22 cellular contexts compared by ENCODE assay signal in genomic region chr1:170196490-170196889, GRCh38. TPM values are rescaled to one million over a fixed set of nuclear protein-coding genes. Genes with fewer than 3 reads are reported as not detected.
"Had no signal": no experiment of that assay in that cellular context is flagged by ENCODE, and none has a peak within 500 bp of the region (broad histone marks: within the 10 kb centered on the region; RNA-seq: fewer than 3 reads in every experiment).

No MANE protein-coding gene starts in this region.

- ATAC-seq: esophagus mucosa, heart right ventricle, left ventricle myocardium superior had no signal

- H3K27ac ChIP-seq: cardiac muscle cell, heart right ventricle, right atrium auricular region, skin epidermis, transverse colon, WERI-Rb-1 had no signal

- H3K27me3 ChIP-seq: cardiac muscle cell, heart right ventricle, right atrium auricular region, transverse colon had no signal

- H3K4me1 Mint-ChIP-seq: neural crest cell had no signal

- H3K4me3 Mint-ChIP-seq: activated naive CD8-positive, alpha-beta T cell; dendritic cell treated with granulocyte-macrophage colony-stimulating factor and Interleukin-4, amounts not matched to agents 40 ng/mL and 50 ng/mL, for 4 days; neural crest cell; stimulated activated naive CD8-positive, alpha-beta T cell treated with anti-CD3 and anti-CD28 coated beads, Interleukin-15, Interleukin-2, amounts not matched to agents 100 ng/mL and 50 ng/mL, for 24 hours; T-helper 1 cell treated with Interleukin-12 subunit alpha and Interleukin-12 subunit beta and Interleukin-4 antibody, amounts not matched to agents 30 μg/mL and 1 μg/mL, for 36 hours had no signal

- H3K9me3 Mint-ChIP-seq: dendritic cell treated with granulocyte-macrophage colony-stimulating factor and Interleukin-4, amounts not matched to agents 40 ng/mL and 50 ng/mL, for 4 days; stimulated activated naive CD8-positive, alpha-beta T cell treated with anti-CD3 and anti-CD28 coated beads, Interleukin-15, Interleukin-2, amounts not matched to agents 100 ng/mL and 50 ng/mL, for 24 hours; T-helper 1 cell treated with Interleukin-12 subunit alpha and Interleukin-12 subunit beta and Interleukin-4 antibody, amounts not matched to agents 30 μg/mL and 1 μg/mL, for 36 hours had no signal

- H3K36me3 Mint-ChIP-seq: activated naive CD8-positive, alpha-beta T cell had no signal

- DNase-seq: activated CD4-positive, alpha-beta T cell treated with anti-CD3 and anti-CD28 coated beads for 1 hour; activated gamma-delta T cell treated with Interleukin-2 at 50 U/mL for 16 hours; effector CD8-positive, alpha-beta T cell; heart right ventricle; kidney glomerular epithelial cell; left ventricle myocardium superior; transverse colon; WERI-Rb-1 had no signal

- H3K9me3 ChIP-seq: right atrium auricular region, transverse colon had no signal

- H3K4me3 ChIP-seq: cardiac muscle cell, heart right ventricle, right atrium auricular region, skin epidermis, transverse colon had no signal

- H3K27ac Mint-ChIP-seq: activated naive CD8-positive, alpha-beta T cell; dendritic cell treated with granulocyte-macrophage colony-stimulating factor and Interleukin-4, amounts not matched to agents 40 ng/mL and 50 ng/mL, for 4 days; progenitor cell of endocrine pancreas; stimulated activated naive CD8-positive, alpha-beta T cell treated with anti-CD3 and anti-CD28 coated beads, Interleukin-15, Interleukin-2, amounts not matched to agents 100 ng/mL and 50 ng/mL, for 24 hours; T-helper 1 cell treated with Interleukin-12 subunit alpha and Interleukin-12 subunit beta and Interleukin-4 antibody, amounts not matched to agents 30 μg/mL and 1 μg/mL, for 36 hours had no signal

- H3K27me3 Mint-ChIP-seq: dendritic cell treated with granulocyte-macrophage colony-stimulating factor and Interleukin-4, amounts not matched to agents 40 ng/mL and 50 ng/mL, for 4 days; progenitor cell of endocrine pancreas had no signal

- H3K4me1 ChIP-seq: transverse colon had no signal

- H3K36me3 ChIP-seq: cardiac muscle cell, heart right ventricle, right atrium auricular region, transverse colon, WERI-Rb-1 had no signal

RNA-seq across cellular contexts. Expression of gene NTMT2, which starts 50.7 kb away (rescaled TPM):
- total RNA-seq: activated CD8-positive, alpha-beta memory T cell treated with anti-CD3 and anti-CD28 coated beads for 36 hours; cardiac muscle cell; chondrocyte; esophagus mucosa; mesenteric fat pad; neural crest cell; omental fat pad; progenitor cell of endocrine pancreas; transverse colon had no signal
